8 cellular contexts compared by ENCODE assay signal in genomic region chr2:212539145-212539880, GRCh38.
DNase-seq lines count a peak whose midpoint lies in the region; ATAC-seq and TF ChIP-seq lines count a peak whose summit lies in the region.

No MANE protein-coding gene starts in this region.

- H3K27me3 ChIP-seq in stomach smooth muscle (ENCODE audit: control insufficient read depth in 1 of 2, insufficient read depth in 2 of 2, low read length in 2 of 2) = peaks cover 19 to 37% of the 10 kb centered on the region in 2 donors

- TF ChIP-seq CTCF in cardiac fibroblast (IDR thresholded peaks at IDR 0.05; ENCODE audit: low read depth, low read length) = no peak

- H3K9me3 ChIP-seq in stomach smooth muscle (ENCODE audit: control insufficient read depth in 2 of 2, low read length in 2 of 2) = no peaks in the 10 kb centered on the region

- peaks cover 22% of the 10 kb centered on the region for H3K4me1 ChIP-seq in stomach smooth muscle (ENCODE audit: control insufficient read depth, insufficient read depth, low read length)

- H3K4me3 ChIP-seq in cardiac fibroblast (replicated peaks in 1 of 2; ENCODE audit: low read depth in 2 of 2, low read length in 2 of 2) = peak overlapping the region; percentile 57 to 58
- H3K4me3 ChIP-seq in stomach smooth muscle (ENCODE audit: low read length in 2 of 2) = peak overlapping the region; percentile 78 to 80

- ATAC-seq in GM18858 (IDR thresholded peaks at IDR 0.05; ENCODE audit: unreplicated experiment) = no peak

- no peaks in the 10 kb centered on the region for H3K36me3 ChIP-seq in stomach smooth muscle (ENCODE audit: control insufficient read depth in 2 of 2, insufficient read depth in 2 of 2, low read length in 2 of 2)

- DNase-seq in COLO668 (lab: John Stamatoyannopoulos, UW; ENCODE audit: unreplicated experiment) (peak; percentile 35), NCI-H1105 treated with DMSO at 0.1 percent for 48 hours (lab: John Stamatoyannopoulos, UW) (peak; percentile 35), cardiac fibroblast (ENCODE audit: low read depth in 2 of 2) (peak; percentile 12 to 18), left kidney (ENCODE audit: low read depth, low spot score) (peak; percentile 78), OCI-M1 (lab: John Stamatoyannopoulos, UW) (no peak)
- no peak for DNase-seq in activated effector memory CD4-positive, alpha-beta T cell treated with anti-CD3 and anti-CD28 coated beads, Interleukin-2, amount 50 U/mL, for 16 hours

- no peak overlapping the region for H3K27ac ChIP-seq in stomach smooth muscle (ENCODE audit: low read length)

- H3K9ac ChIP-seq in stomach smooth muscle (ENCODE audit: low read length in 2 of 2) = no peak overlapping the region

Comparison
In these comparisons a context has a peak if more than half of its experiments do, and no peak if none do; other contexts are left out.
1. DNase-seq: peak in COLO668 (single experiment), NCI-H1105 treated with DMSO at 0.1 percent for 48 hours (single experiment), cardiac fibroblast (2 of 2) and left kidney (single experiment); none in activated effector memory CD4-positive, alpha-beta T cell treated with anti-CD3 and anti-CD28 coated beads, Interleukin-2, amount 50 U/mL, for 16 hours (single experiment) and OCI-M1 (single experiment).